25 cellular contexts compared by ENCODE assay signal in genomic region chr6:120260713-120261112, GRCh38.
"Had no signal": no experiment of that assay in that cellular context is flagged by ENCODE, and none has a peak within 500 bp of the region (broad histone marks: within the 10 kb centered on the region; RNA-seq: fewer than 3 reads in every experiment).

No MANE protein-coding gene starts in this region.

- H3K27me3 ChIP-seq: neural progenitor cell, ovary, right lobe of liver, sigmoid colon, stomach, thyroid gland, tibial nerve, upper lobe of right lung, uterus had no signal

- ATAC-seq: natural killer cell; psoas muscle; right lobe of liver; stimulated activated effector memory CD8-positive, alpha-beta T cell treated with anti-CD3 and anti-CD28 coated beads, Interleukin-12 subunit alpha, Interleukin-12 subunit beta, amount 100 ng/mL, for 72 hours; stimulated activated naive B cell treated with anti-CD40 and anti-IgM and Interleukin-4, amounts not matched to agents 10 μg/mL and 1 μg/mL and 100 μg/mL, for 72 hours; upper lobe of right lung had no signal

- H2AFZ ChIP-seq: neural progenitor cell, parathyroid adenoma had no signal

- DNase-seq: natural killer cell; occipital lobe; ovary; posterior cingulate gyrus; psoas muscle; right cardiac atrium; right lobe of liver; sigmoid colon; small intestine; stimulated activated CD4-positive, alpha-beta T cell treated with anti-CD3 and anti-CD28 coated beads, Interleukin-15, amount 100 ng/mL, for 24 hours; stimulated activated CD4-positive, alpha-beta T cell treated with anti-CD3 and anti-CD28 coated beads, Interleukin-2, amount 100 ng/mL, for 24 hours; stimulated activated CD4-positive, alpha-beta T cell treated with anti-CD3 and anti-CD28 coated beads, Interleukin-2, amount 100 ng/mL, for 48 hours; stimulated activated CD4-positive, alpha-beta T cell treated with anti-CD3 and anti-CD28 coated beads, Interleukin-4, amount 100 ng/mL, for 24 hours; stimulated activated naive B cell treated with anti-CD40 and anti-IgM and Interleukin-4, amounts not matched to agents 10 μg/mL and 1 μg/mL and 100 μg/mL, for 72 hours; stimulated activated naive CD4-positive, alpha-beta T cell treated with Interleukin-2 at 50 U/mL for 16 hours; stomach; thyroid gland; trophoblast cell; upper lobe of right lung; uterus had no signal

- H3K36me3 ChIP-seq: neural progenitor cell, ovary, right lobe of liver, sigmoid colon, stomach, thoracic aorta, thyroid gland, tibial nerve, upper lobe of right lung, uterus had no signal

- H3K9ac ChIP-seq: neural progenitor cell, parathyroid adenoma had no signal

- H3K4me2 ChIP-seq: neural progenitor cell had no signal

- H3K27ac ChIP-seq: neural progenitor cell, ovary, parathyroid adenoma, psoas muscle, right lobe of liver, sigmoid colon, stomach, thoracic aorta, thyroid gland, tibial nerve, upper lobe of right lung, uterus had no signal

- H3K4me1 ChIP-seq: neural progenitor cell, parathyroid adenoma, psoas muscle, right lobe of liver, sigmoid colon, stomach, thyroid gland, tibial nerve, upper lobe of right lung, uterus had no signal

- FAIRE-seq: small intestine had no signal

- H3K79me2 ChIP-seq: parathyroid adenoma had no signal

- H3K4me3 ChIP-seq: neural progenitor cell, ovary, psoas muscle, right lobe of liver, sigmoid colon, stomach, thoracic aorta, thyroid gland, tibial nerve, upper lobe of right lung, uterus had no signal

- H3K9me3 ChIP-seq: ovary, psoas muscle, right lobe of liver, sigmoid colon, stomach, thoracic aorta, thyroid gland, tibial nerve, upper lobe of right lung, uterus had no signal
